In genomic region chr6:106528521-106528920, GRCh38 we compare ENCODE assay signal across 16 cellular contexts.
DNase-seq lines count a peak whose midpoint lies in the region; ATAC-seq and TF ChIP-seq lines count a peak whose summit lies in the region.
"Had no signal": no experiment of that assay in that cellular context is flagged by ENCODE, and none has a peak within 500 bp of the region (broad histone marks: within the 10 kb centered on the region; RNA-seq: fewer than 3 reads in every experiment).

No MANE protein-coding gene starts in this region.

- no peak for ATAC-seq in activated T-cell treated with anti-CD3 and anti-CD28 coated beads, Interleukin-2, amount 50 U/mL, for 72 hours (replicated peaks in 1 of 2)
- no peak for ATAC-seq in stimulated activated memory B cell treated with anti-CD40 and anti-IgM and Interleukin-4, amounts not matched to agents 10 μg/mL and 1 μg/mL and 100 μg/mL, for 72 hours
- ATAC-seq in left cardiac atrium: no peak
- ATAC-seq in GM21447 (IDR thresholded peaks at IDR 0.05; ENCODE audit: unreplicated experiment): no peak
- ATAC-seq: upper lobe of right lung had no signal

- H3K36me3 ChIP-seq in SK-N-MC (ENCODE audit: insufficient read depth, low read length): no peaks in the 10 kb centered on the region

- H3K27me3 Mint-ChIP-seq in activated T-cell treated with anti-CD3 and anti-CD28 coated beads, Interleukin-2, amount 50 U/mL, for 72 hours (ENCODE audit: low read depth): no peaks in the 10 kb centered on the region
- H3K27me3 Mint-ChIP-seq in chondrocyte (ENCODE audit: low read depth): no peaks in the 10 kb centered on the region
- no peaks in the 10 kb centered on the region for H3K27me3 Mint-ChIP-seq in stimulated activated memory B cell treated with anti-CD40 and anti-IgM and Interleukin-4, amounts not matched to agents 10 μg/mL and 1 μg/mL and 100 μg/mL, for 72 hours
- H3K27me3 Mint-ChIP-seq: dendritic cell treated with granulocyte-macrophage colony-stimulating factor and Interleukin-4, amounts not matched to agents 40 ng/mL and 50 ng/mL, for 4 days had no signal

- intact Hi-C loops in left cardiac atrium (cut with DNase I): no loop called here

- H3K9me3 ChIP-seq in SK-N-MC (ENCODE audit: low read depth, low read length): no peaks in the 10 kb centered on the region
- H3K9me3 ChIP-seq: upper lobe of right lung had no signal

- H3K27ac ChIP-seq in SK-N-MC: peak overlapping the region; percentile 97
- H3K27ac ChIP-seq: upper lobe of right lung had no signal

- peaks cover 15 to 22% of the 10 kb centered on the region in 2 donors for H3K36me3 Mint-ChIP-seq in activated T-cell treated with anti-CD3 and anti-CD28 coated beads, Interleukin-2, amount 50 U/mL, for 72 hours (ENCODE audit: insufficient read depth in 2 of 2)
- peaks cover 3% of the 10 kb centered on the region for H3K36me3 Mint-ChIP-seq in chondrocyte (ENCODE audit: low read depth)
- peaks cover 43% of the 10 kb centered on the region for H3K36me3 Mint-ChIP-seq in stimulated activated memory B cell treated with anti-CD40 and anti-IgM and Interleukin-4, amounts not matched to agents 10 μg/mL and 1 μg/mL and 100 μg/mL, for 72 hours

- H3K9ac ChIP-seq in SK-N-MC (ENCODE audit: insufficient read length): no peak overlapping the region

- no peak overlapping the region for H3K4me3 ChIP-seq in SK-N-MC
- H3K4me3 ChIP-seq: upper lobe of right lung had no signal

- peaks cover 93% of the 10 kb centered on the region for H3K4me1 Mint-ChIP-seq in activated T-cell treated with anti-CD3 and anti-CD28 coated beads, Interleukin-2, amount 50 U/mL, for 72 hours (ENCODE audit: low read depth)
- peaks cover 28% of the 10 kb centered on the region for H3K4me1 Mint-ChIP-seq in chondrocyte (ENCODE audit: low read depth)
- peaks cover 42% of the 10 kb centered on the region for H3K4me1 Mint-ChIP-seq in stimulated activated memory B cell treated with anti-CD40 and anti-IgM and Interleukin-4, amounts not matched to agents 10 μg/mL and 1 μg/mL and 100 μg/mL, for 72 hours

- peak overlapping the region; percentile 55 to 59 for H3K4me3 Mint-ChIP-seq in activated T-cell treated with anti-CD3 and anti-CD28 coated beads, Interleukin-2, amount 50 U/mL, for 72 hours
- H3K4me3 Mint-ChIP-seq in chondrocyte (ENCODE audit: unreplicated experiment): no peak overlapping the region
- no peak overlapping the region for H3K4me3 Mint-ChIP-seq in stimulated activated memory B cell treated with anti-CD40 and anti-IgM and Interleukin-4, amounts not matched to agents 10 μg/mL and 1 μg/mL and 100 μg/mL, for 72 hours
- H3K4me3 Mint-ChIP-seq: dendritic cell treated with granulocyte-macrophage colony-stimulating factor and Interleukin-4, amounts not matched to agents 40 ng/mL and 50 ng/mL, for 4 days had no signal

- H3K27ac Mint-ChIP-seq in activated T-cell treated with anti-CD3 and anti-CD28 coated beads, Interleukin-2, amount 50 U/mL, for 72 hours: peak overlapping the region; percentile 99
- H3K27ac Mint-ChIP-seq in chondrocyte (ENCODE audit: unreplicated experiment): peak overlapping the region; percentile 72
- peak overlapping the region; percentile 23 for H3K27ac Mint-ChIP-seq in stimulated activated memory B cell treated with anti-CD40 and anti-IgM and Interleukin-4, amounts not matched to agents 10 μg/mL and 1 μg/mL and 100 μg/mL, for 72 hours
- H3K27ac Mint-ChIP-seq: dendritic cell treated with granulocyte-macrophage colony-stimulating factor and Interleukin-4, amounts not matched to agents 40 ng/mL and 50 ng/mL, for 4 days had no signal

- no peak for DNase-seq in activated T-cell treated with anti-CD3 and anti-CD28 coated beads, Interleukin-2, amount 50 U/mL, for 72 hours
- DNase-seq in activated T-cell treated with anti-CD3 and anti-CD28 coated beads, Interleukin-2, amount 50 U/mL, for 1 hour: no peak
- DNase-seq in SK-N-MC (ENCODE audit: low read depth, low spot score) (no peak), chondrocyte (ENCODE audit: low spot score) (no peak), left cardiac atrium (no peak), C1 segment of cervical spinal cord (lab: John Stamatoyannopoulos, UW) (no peak)
- DNase-seq: activated CD4-positive, CD25-positive, alpha-beta regulatory T cell; aorta; hippocampal formation; MM.1S; NCI-H2081; NCI-H524 treated with DMSO at 0.1 percent for 48 hours; upper lobe of right lung had no signal

- no peak for TF ChIP-seq CTCF in chondrocyte (IDR thresholded peaks at IDR 0.05)

- H3K9me3 Mint-ChIP-seq in activated T-cell treated with anti-CD3 and anti-CD28 coated beads, Interleukin-2, amount 50 U/mL, for 72 hours: no peaks in the 10 kb centered on the region
- no peaks in the 10 kb centered on the region for H3K9me3 Mint-ChIP-seq in chondrocyte (ENCODE audit: low read depth)
- H3K9me3 Mint-ChIP-seq in stimulated activated memory B cell treated with anti-CD40 and anti-IgM and Interleukin-4, amounts not matched to agents 10 μg/mL and 1 μg/mL and 100 μg/mL, for 72 hours: no peaks in the 10 kb centered on the region
- H3K9me3 Mint-ChIP-seq: dendritic cell treated with granulocyte-macrophage colony-stimulating factor and Interleukin-4, amounts not matched to agents 40 ng/mL and 50 ng/mL, for 4 days had no signal

Comparison
In these comparisons a context has a peak if more than half of its experiments do, and no peak if none do; other contexts are left out.
1. H3K27ac Mint-ChIP-seq: peak in every context shown above with its lines; median percentile 99 in activated T-cell treated with anti-CD3 and anti-CD28 coated beads, Interleukin-2, amount 50 U/mL, for 72 hours; 72 in chondrocyte; 23 in stimulated activated memory B cell treated with anti-CD40 and anti-IgM and Interleukin-4, amounts not matched to agents 10 μg/mL and 1 μg/mL and 100 μg/mL, for 72 hours.
2. H3K4me3 Mint-ChIP-seq: peak in activated T-cell treated with anti-CD3 and anti-CD28 coated beads, Interleukin-2, amount 50 U/mL, for 72 hours (2 of 2); none in chondrocyte (single experiment) and stimulated activated memory B cell treated with anti-CD40 and anti-IgM and Interleukin-4, amounts not matched to agents 10 μg/mL and 1 μg/mL and 100 μg/mL, for 72 hours (single experiment).